ENCODE assay signal across 11 cellular contexts in the genomic region with DNA sequence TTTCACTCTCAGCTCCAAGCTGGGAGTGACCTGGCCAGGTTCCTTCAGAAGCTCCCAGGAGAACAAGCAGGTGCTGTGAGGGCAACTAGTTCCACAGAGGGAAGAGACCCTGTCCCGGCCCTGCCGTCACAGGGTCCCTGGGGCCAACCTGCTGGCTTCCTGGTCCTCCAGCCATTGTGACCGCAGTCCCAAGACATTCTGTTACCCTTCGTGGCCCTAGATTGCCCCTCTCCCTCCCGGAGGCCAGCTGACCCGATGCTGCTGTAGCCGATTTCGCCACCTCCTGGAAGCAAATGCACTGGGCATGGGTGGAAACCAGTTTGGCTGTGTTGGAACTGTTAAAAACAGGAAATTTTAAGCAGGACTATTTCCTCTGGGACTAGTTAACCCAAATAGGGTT. TPM values are rescaled to one million over a fixed set of nuclear protein-coding genes. Genes with fewer than 3 reads are reported as not detected.
A peak's percentile ranks its signal among the peaks of the same experiment; 100 is the strongest.
DNase-seq lines count a peak whose midpoint lies in the region; ATAC-seq and TF ChIP-seq lines count a peak whose summit lies in the region.
"Had no signal": no experiment of that assay in that cellular context is flagged by ENCODE, and none has a peak within 500 bp of the region (broad histone marks: within the 10 kb centered on the region; RNA-seq: fewer than 3 reads in every experiment).

No MANE protein-coding gene starts in this region.

- H3K79me2 ChIP-seq in PC-3 (ENCODE audit: low read length), result no peaks in the 10 kb centered on the region
- H3K79me2 ChIP-seq in hepatocyte, result peaks cover 36% of the 10 kb centered on the region

- H3K9me2 ChIP-seq in PC-3 (replicated peaks; ENCODE audit: low read length) (no peaks in the 10 kb centered on the region), hepatocyte (replicated peaks; ENCODE audit: insufficient read depth) (no peaks in the 10 kb centered on the region)

- intact Hi-C loops in PC-3 (cut with micrococcal nuclease), result no loop called here

- H4K20me1 ChIP-seq in PC-3 (ENCODE audit: low read length) (no peaks in the 10 kb centered on the region), hepatocyte (ENCODE audit: insufficient read depth, poor library complexity, severe bottlenecking) (no peaks in the 10 kb centered on the region)

- H3K9ac ChIP-seq in PC-3 (ENCODE audit: low read length) (no peak overlapping the region), subcutaneous abdominal adipose tissue (ENCODE audit: low read length in 5 of 5) (peak overlapping the region in 1 of 5 donors; percentile 31)

- H3K9me3 ChIP-seq in PC-3 (ENCODE audit: low read length) (no peaks in the 10 kb centered on the region), hepatocyte (ENCODE audit: low read depth) (no peaks in the 10 kb centered on the region), subcutaneous abdominal adipose tissue (ENCODE audit: control insufficient read depth in 5 of 5, low read length in 5 of 5) (no peaks in the 10 kb centered on the region)

- 88% methylated on average over 8 of the region's 8 CpGs for WGBS in hepatocyte (ENCODE audit: low lambda C conversion rate, missing lambda C conversion rate)

- H3K4me3 ChIP-seq in PC-3 (ENCODE audit: low read length), result no peak overlapping the region
- H3K4me3 ChIP-seq in cardiac fibroblast (replicated peaks in 1 of 2; ENCODE audit: low read depth in 2 of 2, low read length in 2 of 2), result no peak overlapping the region
- no peak overlapping the region for H3K4me3 ChIP-seq in hepatocyte
- H3K4me3 ChIP-seq in subcutaneous abdominal adipose tissue (ENCODE audit: low read depth in 1 of 5, low read length in 5 of 5), result peak overlapping the region in 2 of 5 donors; percentile 35 to 41
- H3K4me3 ChIP-seq: smooth muscle cell had no signal

- no peaks in the 10 kb centered on the region for H3K4me1 ChIP-seq in PC-3 (ENCODE audit: insufficient read depth, low read length)
- H3K4me1 ChIP-seq in hepatocyte (ENCODE audit: insufficient read depth), result no peaks in the 10 kb centered on the region
- H3K4me1 ChIP-seq in subcutaneous abdominal adipose tissue (ENCODE audit: control insufficient read depth in 5 of 5, insufficient read depth in 5 of 5, low read length in 5 of 5), result peaks cover 5 to 65% (median 31%) of the 10 kb centered on the region in 5 donors

- H3K27me3 ChIP-seq in PC-3 (ENCODE audit: low read length), result no peaks in the 10 kb centered on the region
- no peaks in the 10 kb centered on the region for H3K27me3 ChIP-seq in hepatocyte
- no peaks in the 10 kb centered on the region for H3K27me3 ChIP-seq in subcutaneous abdominal adipose tissue (ENCODE audit: control insufficient read depth in 5 of 5, insufficient read depth in 4 of 5, low read length in 5 of 5)

- H3K27ac ChIP-seq in PC-3 (ENCODE audit: low read length) (no peak overlapping the region), hepatocyte (no peak overlapping the region), subcutaneous abdominal adipose tissue (ENCODE audit: low read depth, low read length) (peak overlapping the region; percentile 64)

- TF ChIP-seq CTCF in PC-3 (conservative IDR thresholded peaks at IDR 0.05; ENCODE audit: low read depth, low read length), result peak; percentile 25; the same call in 1 of the 2 replicates
- TF ChIP-seq CTCF in cardiac fibroblast (IDR thresholded peaks at IDR 0.05; ENCODE audit: low read depth, low read length), result peak; percentile 38
- TF ChIP-seq CTCF in hepatocyte (IDR thresholded peaks at IDR 0.05; ENCODE audit: poor library complexity), result peak; percentile 3

- no peaks in the 10 kb centered on the region for H3F3A ChIP-seq in PC-3 (ENCODE audit: low read length, unreplicated experiment)

- DNase-seq in PC-3 (no peak), cardiac fibroblast (ENCODE audit: low read depth in 2 of 2) (peak; percentile 25 to 36), hepatocyte (ENCODE audit: low spot score) (no peak), activated gamma-delta T cell (lab: John Stamatoyannopoulos, UW) (no peak), medulla oblongata (ENCODE audit: extremely low spot score) (no peak)
- DNase-seq: EL, mammary epithelial cell, NCI-H226 had no signal

- POLR2A ChIA-PET in PC-3 (lab: Charles Lee; ENCODE audit: unreplicated experiment), result no interaction called here

- H2AFZ ChIP-seq in PC-3 (ENCODE audit: low read length) (no peak overlapping the region), hepatocyte (no peak overlapping the region)

- CTCF ChIA-PET in PC-3 (lab: Charles Lee), result interaction anchor here (0.7 kb wide), 1 partner anchor 104 kb away, joined by 3 read pairs; no protein-coding TSS in a partner anchor

- BruUV-seq in PC-3 (replicated peaks; lab: Mats Ljungman, UMichigan), result no TSS peak

- H3K36me3 ChIP-seq in PC-3 (ENCODE audit: low read depth, low read length), result peaks cover 13% of the 10 kb centered on the region; the same call in 1 of the 2 replicates
- H3K36me3 ChIP-seq in hepatocyte (replicated peaks; ENCODE audit: insufficient read depth, low read depth), result no peaks in the 10 kb centered on the region
- peaks cover 0 to 73% (median 72%) of the 10 kb centered on the region in 5 donors for H3K36me3 ChIP-seq in subcutaneous abdominal adipose tissue (ENCODE audit: control insufficient read depth in 5 of 5, insufficient read depth in 5 of 5, low read length in 5 of 5)

- ATAC-seq in PC-3 (no peak), GM21367 (IDR thresholded peaks at IDR 0.05; ENCODE audit: unreplicated experiment) (no peak)

- H3K4me2 ChIP-seq in PC-3 (ENCODE audit: low read length), result no peak overlapping the region
- no peak overlapping the region for H3K4me2 ChIP-seq in hepatocyte
- H3K4me2 ChIP-seq: smooth muscle cell had no signal

RNA-seq across cellular contexts. Expression of gene EPAS1, which starts 55.4 kb away (rescaled TPM):
- total RNA-seq in PC-3 (2014; rRNA removed) (43.2 and 77.0 TPM in 2 replicates), hepatocyte (98.3 and 112 TPM in 2 replicates)
- polyA plus RNA-seq in hepatocyte, result 111 and 115 TPM in 2 replicates

Comparison
In these comparisons a context has a peak if more than half of its experiments do, and no peak if none do; other contexts are left out.
1. DNase-seq: peak in cardiac fibroblast (2 of 2); none in PC-3 (single experiment), hepatocyte (single experiment), activated gamma-delta T cell (single experiment) and medulla oblongata (single experiment).
2. Peak in every context shown above with its lines, with median percentiles within 50 percentile points of each other: CTCF ChIP-seq.